In genomic region chr3:160826408-160826807, GRCh38 we compare ENCODE assay signal across 34 cellular contexts.
"Had no signal": no experiment of that assay in that cellular context is flagged by ENCODE, and none has a peak within 500 bp of the region (broad histone marks: within the 10 kb centered on the region; RNA-seq: fewer than 3 reads in every experiment).

No MANE protein-coding gene starts in this region.

- H3K4me2 ChIP-seq: KMS-11 had no signal

- H3K4me3 ChIP-seq: MG63 had no signal

- H3K9ac ChIP-seq: KMS-11 had no signal

- H3K27ac ChIP-seq: KMS-11 had no signal

- DNase-seq: Karpas-422, Kasumi-1, KG1, MG63, MM.1S, MV-4-11, NCI-H1048, NCI-H1092, NCI-H1092 treated with DMSO at 0.1 percent for 48 hours, NCI-H1105, NCI-H1105 treated with DMSO at 0.1 percent for 48 hours, NCI-H1417, NCI-H1417 treated with DMSO at 0.1 percent for 48 hours, NCI-H1436, NCI-H1436 treated with DMSO at 0.1 percent for 48 hours, NCI-H146, NCI-H1694, NCI-H1694 treated with DMSO at 0.1 percent for 48 hours, NCI-H187, NCI-H187 treated with DMSO at 0.1 percent for 48 hours, NCI-H1930, NCI-H2029, NCI-H2081, NCI-H2081 treated with DMSO at 0.1 percent for 48 hours, NCI-H2107, NCI-H2171, NCI-H2171 treated with DMSO at 0.1 percent for 48 hours, NCI-H2227 treated with DMSO at 0.1 percent for 48 hours, NCI-H226, NCI-H345, NCI-H446, NCI-H446 treated with DMSO at 0.1 percent for 48 hours, NCI-H510A had no signal

- H3K27me3 ChIP-seq: MG63 had no signal

- H3K36me3 ChIP-seq: MG63 had no signal

- H3K9me3 ChIP-seq: MG63 had no signal
